ENCODE assay signal across 11 cellular contexts in genomic region chr20:60009826-60010616, GRCh38. TPM values are rescaled to one million over a fixed set of nuclear protein-coding genes. Genes with fewer than 3 reads are reported as not detected.
DNase-seq lines count a peak whose midpoint lies in the region; TF ChIP-seq lines count a peak whose summit lies in the region.
"Had no signal": no experiment of that assay in that cellular context is flagged by ENCODE, and none has a peak within 500 bp of the region (broad histone marks: within the 10 kb centered on the region; RNA-seq: fewer than 3 reads in every experiment).

No MANE protein-coding gene starts in this region.

- H3K36me3 ChIP-seq in tibial artery, result no peaks in the 10 kb centered on the region

- no peaks in the 10 kb centered on the region for H3K9me3 ChIP-seq in AG04450 (ENCODE audit: control insufficient read depth, insufficient read depth, low read length)
- no peaks in the 10 kb centered on the region for H3K9me3 ChIP-seq in tibial artery

- H3K4me1 ChIP-seq in tibial artery, result no peaks in the 10 kb centered on the region

- TF ChIP-seq CTCF in AG04450 (IDR thresholded peaks at IDR 0.05; ENCODE audit: low read depth, low read length) (peak; percentile 7; the same call in 1 of the 2 replicates), GM12875 (IDR thresholded peaks at IDR 0.05; ENCODE audit: borderline replicate concordance, insufficient read depth, low read depth, low read length) (peak; percentile 26; the same call in 1 of the 2 replicates), tibial artery (IDR thresholded peaks at IDR 0.05) (no peak)

- H3K27ac ChIP-seq in AG04450 (ENCODE audit: low read depth, low read length) (no peak overlapping the region), tibial artery (no peak overlapping the region)

- peaks cover 8% of the 10 kb centered on the region for H3K27me3 ChIP-seq in AG04450 (ENCODE audit: control insufficient read depth, insufficient read depth, low read length)
- no peaks in the 10 kb centered on the region for H3K27me3 ChIP-seq in tibial artery

- intact Hi-C loops in tibial artery (cut with DNase I; ENCODE audit: low total_unique reads), result no loop called here

- H3K4me3 ChIP-seq in AG04450 (ENCODE audit: low read depth, low read length) (no peak overlapping the region), GM12875 (ENCODE audit: low read depth, low read length) (no peak overlapping the region), tibial artery (no peak overlapping the region)

- POLR2A ChIA-PET in AG04450 (lab: Yijun Ruan, JAX), result no interaction called here

- CTCF ChIA-PET in AG04450 (lab: Charles Lee), result interaction anchor here (0.6 to 1.3 kb wide), 4 partner anchors 17 to 73 kb away, joined by 3 to 4 read pairs (median 4); no protein-coding TSS in a partner anchor

- DNase-seq in AG04450 (ENCODE audit: low read depth, low spot score), result no peak
- peak; percentile 22 to 34 for DNase-seq in SHP77 (lab: John Stamatoyannopoulos, UW)
- peak; percentile 72 for DNase-seq in iPS-NIHi7 (ENCODE audit: extremely low spot score)
- no peak for DNase-seq in NCI-H774 (lab: John Stamatoyannopoulos, UW)
- no peak for DNase-seq in CD1c-positive myeloid dendritic cell (ENCODE audit: extremely low spot score)
- DNase-seq in effector CD8-positive, alpha-beta T cell (lab: John Stamatoyannopoulos, UW), result no peak
- DNase-seq in tibial artery, result no peak
- DNase-seq: CD8-positive, alpha-beta memory T cell; effector CD4-positive, alpha-beta T cell; NCI-H510A treated with DMSO at 0.1 percent for 48 hours had no signal

RNA-seq across cellular contexts. Expression of gene CDH26, which starts 51.8 kb away (rescaled TPM):
- polyA plus RNA-seq in AG04450 (2011; rRNA removed), result 0.05 and 0.10 TPM in 2 replicates
- polyA minus RNA-seq in AG04450 (2011; rRNA and poly(A)+ RNA removed), result not detected in 2 replicates
- polyA plus RNA-seq: CD8-positive, alpha-beta memory T cell had no signal

Comparison
In these comparisons a context has a peak if more than half of its experiments do, and no peak if none do; other contexts are left out.
1. DNase-seq: peak in SHP77 (2 of 2) and iPS-NIHi7 (single experiment); none in AG04450 (single experiment), NCI-H774 (single experiment), CD1c-positive myeloid dendritic cell (single experiment), effector CD8-positive, alpha-beta T cell (single experiment) and tibial artery (0 of 2).
2. CTCF ChIP-seq: peak in AG04450 (single experiment) and GM12875 (single experiment); none in tibial artery (0 of 2).